In the genomic region with DNA sequence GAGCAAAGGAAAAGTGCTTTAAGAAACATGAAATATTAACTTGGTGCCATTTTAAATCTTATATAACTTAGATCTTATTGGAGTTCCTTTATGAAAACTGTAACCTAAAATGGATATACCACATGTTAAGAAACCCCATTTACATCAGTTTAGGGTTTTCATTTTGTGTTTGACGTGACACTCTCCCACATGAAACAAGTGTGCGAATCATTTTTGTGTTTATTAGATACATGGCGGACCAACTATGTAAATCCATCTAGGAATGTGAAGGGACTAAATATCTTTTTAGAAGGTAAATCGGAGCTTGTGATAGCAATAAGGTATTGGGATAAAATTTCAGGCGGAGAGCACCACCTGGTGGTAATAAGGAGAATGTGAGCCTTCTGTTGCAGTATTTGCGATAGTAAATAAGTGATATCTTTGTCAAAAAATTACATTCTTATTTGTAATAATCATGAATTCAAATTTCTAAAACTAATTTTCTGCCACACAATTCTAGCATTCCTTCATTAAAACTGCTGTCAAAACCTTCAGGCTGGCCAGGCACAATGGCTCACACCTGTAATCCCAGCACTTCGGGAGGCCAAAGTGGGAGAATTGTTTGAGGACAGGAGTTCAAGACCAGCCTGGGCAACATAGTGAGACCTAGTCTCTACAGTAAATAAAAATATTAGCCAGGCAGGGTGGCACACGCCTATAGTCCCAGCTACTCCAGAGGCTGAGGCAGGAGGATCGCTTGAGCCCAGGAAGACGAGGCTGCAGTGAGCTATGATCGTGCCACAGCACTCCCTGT, we compare ENCODE assay signal across 8 cellular contexts. TPM values are rescaled to one million over a fixed set of nuclear protein-coding genes. Genes with fewer than 3 reads are reported as not detected.
DNase-seq lines count a peak whose midpoint lies in the region; FAIRE-seq and TF ChIP-seq lines count a peak whose summit lies in the region.

No MANE protein-coding gene starts in this region.

- H3K9ac ChIP-seq in trophoblast cell (ENCODE audit: low read length): no peak overlapping the region

- no peak overlapping the region for H4K12ac ChIP-seq in trophoblast cell (ENCODE audit: low read depth, low read length)

- H3K4me2 ChIP-seq in trophoblast cell (ENCODE audit: low read length): no peak overlapping the region

- no peak overlapping the region for H2BK120ac ChIP-seq in trophoblast cell (ENCODE audit: insufficient read depth, low read length, poor library complexity)

- POLR2A ChIA-PET in BJ (lab: Charles Lee): no interaction called here
- POLR2A ChIA-PET in activated CD4-positive, alpha-beta memory T cell treated with anti-CD3 and anti-CD28 coated beads for 36 hours (lab: Charles Lee): interaction anchor here (0.9 to 8.5 kb wide), 5 partner anchors 20 to 69 kb away, joined by 3 to 160 read pairs (median 4); partner anchors contain the start of genes SMAP2 and ZFP69B

- H3K23ac ChIP-seq in trophoblast cell (ENCODE audit: low read length): no peak overlapping the region

- DNase-seq in BJ (ENCODE audit: low read depth) (no peak), GM12891 (ENCODE audit: insufficient read length, low spot score) (no peak), NCI-H2227 treated with DMSO at 0.1 percent for 48 hours (lab: John Stamatoyannopoulos, UW) (peak; percentile 72), fibroblast of pulmonary artery (ENCODE audit: low read depth) (peak; percentile 82), trophoblast cell (peak; percentile 8 to 78), OCI-M2 (lab: John Stamatoyannopoulos, UW; ENCODE audit: unreplicated experiment) (no peak), HuH-7.5 (ENCODE audit: low spot score) (no peak)
- DNase-seq in activated CD4-positive, alpha-beta memory T cell treated with anti-CD3 and anti-CD28 coated beads for 36 hours: peak; percentile 49

- CTCF ChIA-PET in BJ (lab: Yijun Ruan, JAX): interaction anchor here (0.6 to 6.2 kb wide), 35 partner anchors 11 to 327 kb away, joined by 3 to 85 read pairs (median 4); partner anchors contain the start of gene RLF
- CTCF ChIA-PET in activated CD4-positive, alpha-beta memory T cell treated with anti-CD3 and anti-CD28 coated beads for 36 hours (lab: Charles Lee): interaction anchor here (0.6 to 9.9 kb wide), 31 partner anchors 13 to 265 kb away, joined by 3 to 188 read pairs (median 4); partner anchors contain the start of genes COL9A2, RLF, SMAP2 and ZFP69B

- no peak overlapping the region for H2AK5ac ChIP-seq in trophoblast cell (ENCODE audit: low read length)

- WGBS in trophoblast cell (ENCODE audit: extremely low coverage, insufficient coverage, insufficient read length): no CpG with 5 or more reads among the region's 11 CpGs

- no peaks in the 10 kb centered on the region for H3K79me1 ChIP-seq in trophoblast cell (ENCODE audit: low read length)

- no peak for TF ChIP-seq POLR2A in GM12891 (IDR thresholded peaks at IDR 0.05; ENCODE audit: low read depth, low read length)

- H3K4me1 Mint-ChIP-seq in activated CD4-positive, alpha-beta memory T cell treated with anti-CD3 and anti-CD28 coated beads for 36 hours (ENCODE audit: low read depth): peaks cover 72% of the 10 kb centered on the region

- no peak overlapping the region for H2AFZ ChIP-seq in trophoblast cell (ENCODE audit: insufficient read depth, low read length, poor library complexity)

- H3K27ac Mint-ChIP-seq in activated CD4-positive, alpha-beta memory T cell treated with anti-CD3 and anti-CD28 coated beads for 36 hours: peak overlapping the region; percentile 88

- peak; percentile 62 for FAIRE-seq in GM12891 (lab: Jason Lieb, UNC)

- H4K91ac ChIP-seq in trophoblast cell (ENCODE audit: low read depth, low read length): no peak overlapping the region

- no peaks in the 10 kb centered on the region for H3K9me3 Mint-ChIP-seq in activated CD4-positive, alpha-beta memory T cell treated with anti-CD3 and anti-CD28 coated beads for 36 hours

- H3K4ac ChIP-seq in trophoblast cell (ENCODE audit: low read depth, low read length): no peak overlapping the region

- no peak overlapping the region for H4K8ac ChIP-seq in trophoblast cell (ENCODE audit: low read depth, low read length)

- H3K4me1 ChIP-seq in trophoblast cell (ENCODE audit: control insufficient read depth in 1 of 2, insufficient read depth in 2 of 2, low read length in 2 of 2): no peaks in the 10 kb centered on the region

- no peak overlapping the region for H3K18ac ChIP-seq in trophoblast cell (ENCODE audit: low read length)

- no peak overlapping the region for H3K27ac ChIP-seq in trophoblast cell (ENCODE audit: low read depth, low read length)

- peak overlapping the region; percentile 52 for H3K4me3 Mint-ChIP-seq in activated CD4-positive, alpha-beta memory T cell treated with anti-CD3 and anti-CD28 coated beads for 36 hours

- H3K14ac ChIP-seq in trophoblast cell (ENCODE audit: low read length): no peak overlapping the region

- H3K36me3 ChIP-seq in BJ (ENCODE audit: control insufficient read depth, insufficient read depth, low read length) (peaks cover 4% of the 10 kb centered on the region), trophoblast cell (ENCODE audit: control insufficient read depth in 1 of 2, insufficient read depth in 2 of 2, low read length in 2 of 2) (no peaks in the 10 kb centered on the region)

- intact Hi-C loops in activated CD4-positive, alpha-beta memory T cell treated with anti-CD3 and anti-CD28 coated beads for 36 hours (cut with micrococcal nuclease): loop anchor here (1.0 to 5.0 kb wide), 6 partner anchors 23 to 363 kb away; partner anchors contain the start of genes CAP1 and ZMPSTE24

- H3K4me3 ChIP-seq in BJ (ENCODE audit: low read depth, low read length) (no peak overlapping the region), fibroblast of pulmonary artery (replicated peaks; ENCODE audit: low read depth, low read length) (no peak overlapping the region), trophoblast cell (ENCODE audit: low read depth, low read length) (no peak overlapping the region)

- H3K27me3 ChIP-seq in BJ (ENCODE audit: control insufficient read depth, insufficient read depth, low read length): no peaks in the 10 kb centered on the region
- no peaks in the 10 kb centered on the region for H3K27me3 ChIP-seq in trophoblast cell (ENCODE audit: insufficient read depth, low read length)

- TF ChIP-seq CTCF in BJ (IDR thresholded peaks at IDR 0.05; ENCODE audit: insufficient read depth, low read depth, low read length) (peak; percentile 78), fibroblast of pulmonary artery (IDR thresholded peaks at IDR 0.05; ENCODE audit: low read length, missing control alignments) (peak; percentile 78)

- no peak overlapping the region for H2BK5ac ChIP-seq in trophoblast cell (ENCODE audit: low read depth, low read length, poor library complexity)

- H3K36me3 Mint-ChIP-seq in activated CD4-positive, alpha-beta memory T cell treated with anti-CD3 and anti-CD28 coated beads for 36 hours: peaks cover 53% of the 10 kb centered on the region

- no peaks in the 10 kb centered on the region for H3K79me2 ChIP-seq in trophoblast cell (ENCODE audit: control insufficient read depth, insufficient read depth, low read length, poor library complexity)

- H3K27me3 Mint-ChIP-seq in activated CD4-positive, alpha-beta memory T cell treated with anti-CD3 and anti-CD28 coated beads for 36 hours: no peaks in the 10 kb centered on the region

- H3K9me3 ChIP-seq in trophoblast cell (ENCODE audit: insufficient read depth, low read depth, low read length): no peaks in the 10 kb centered on the region

- no peak overlapping the region for H2BK12ac ChIP-seq in trophoblast cell (ENCODE audit: low read length)

TF ChIP-seq in GM12891, 5 proteins besides CTCF, POLR2A, EP300 and RAD21:
- TF ChIP-seq PAX5 (IDR thresholded peaks at IDR 0.05; ENCODE audit: insufficient read depth, low read length, severe bottlenecking): no peak
- TF ChIP-seq POLR2AphosphoS5 (IDR thresholded peaks at IDR 0.05; ENCODE audit: low read depth, low read length): no peak
- no peak for TF ChIP-seq POU2F2 (IDR thresholded peaks at IDR 0.05; ENCODE audit: low read depth, low read length)
- no peak for TF ChIP-seq SPI1 (IDR thresholded peaks at IDR 0.05; ENCODE audit: low read depth, low read length)
- TF ChIP-seq TAF1 (IDR thresholded peaks at IDR 0.05; ENCODE audit: low read depth, low read length): no peak

RNA-seq across cellular contexts. Expression of gene SMAP2, which starts 31.3 kb away (rescaled TPM):
- polyA plus RNA-seq in BJ (2011; rRNA removed): 9.0 and 10.2 TPM in 2 replicates
- 8.6 and 11.1 TPM in 2 replicates for polyA minus RNA-seq in BJ (2011; rRNA and poly(A)+ RNA removed)
- polyA plus RNA-seq in GM12891 (2012; ENCODE audit: low read depth, missing spikeins): 122 TPM
- 100 to 1,000 TPM; 250 to 254 TPM for total RNA-seq in activated CD4-positive, alpha-beta memory T cell treated with anti-CD3 and anti-CD28 coated beads for 36 hours
- 9.8 and 10.1 TPM in 2 replicates for polyA plus RNA-seq in trophoblast cell (2013)

RNA-seq across cellular contexts. Expression of gene ZFP69B, which starts 45.4 kb away (rescaled TPM):
- 1.5 and 2.5 TPM in 2 replicates for polyA plus RNA-seq in BJ (2011; rRNA removed)
- polyA minus RNA-seq in BJ (2011; rRNA and poly(A)+ RNA removed): 1.5 and 1.7 TPM in 2 replicates
- polyA plus RNA-seq in GM12891 (2012; ENCODE audit: low read depth, missing spikeins): 1.4 TPM
- 1 to 10 TPM; 4.8 to 5.7 TPM for total RNA-seq in activated CD4-positive, alpha-beta memory T cell treated with anti-CD3 and anti-CD28 coated beads for 36 hours
- 1.7 and 1.8 TPM in 2 replicates for polyA plus RNA-seq in trophoblast cell (2013)

Comparison
In these comparisons a context has a peak if more than half of its experiments do, and no peak if none do; other contexts are left out.
1. DNase-seq: peak in NCI-H2227 treated with DMSO at 0.1 percent for 48 hours (single experiment), activated CD4-positive, alpha-beta memory T cell treated with anti-CD3 and anti-CD28 coated beads for 36 hours (single experiment), fibroblast of pulmonary artery (single experiment) and trophoblast cell (2 of 2); none in BJ (single experiment), GM12891 (single experiment), OCI-M2 (single experiment) and HuH-7.5 (single experiment).